ENCODE assay signal across 8 cellular contexts in the genomic region with DNA sequence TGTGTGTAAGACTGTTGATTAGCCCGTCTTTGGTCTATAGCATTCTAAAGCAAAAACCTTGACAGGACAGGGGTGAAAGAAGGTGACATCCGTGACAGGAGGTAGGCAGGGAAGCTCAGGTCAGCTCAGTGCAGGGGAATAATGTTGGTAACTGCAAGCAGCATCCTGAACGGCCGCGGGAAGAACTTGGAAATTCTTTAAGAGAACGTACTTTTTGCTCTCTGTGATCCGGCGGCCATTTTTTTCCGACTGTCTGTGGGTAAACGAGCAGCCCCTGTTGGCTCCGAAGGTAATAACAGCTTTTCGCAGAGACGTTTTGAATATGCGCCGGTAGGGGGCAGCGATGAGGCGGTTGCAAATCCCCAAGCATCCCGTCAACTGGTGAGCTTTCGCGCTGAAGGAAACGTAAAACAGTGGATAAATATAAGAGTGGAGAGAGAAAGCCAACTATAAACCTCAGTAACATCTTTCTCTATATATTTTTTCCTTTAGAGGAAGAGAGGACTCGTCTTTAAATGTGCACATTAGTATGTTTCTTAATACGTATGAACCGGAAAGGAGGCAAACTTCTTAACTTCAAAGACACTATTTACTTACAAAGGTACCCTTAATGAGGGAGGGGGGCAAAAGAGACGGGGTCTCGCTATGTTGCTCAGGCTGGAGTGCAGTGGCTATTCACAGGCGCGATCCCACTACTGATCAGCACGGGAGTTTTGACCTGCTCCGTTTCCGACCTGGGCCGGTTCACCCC. TPM values are rescaled to one million over a fixed set of nuclear protein-coding genes. Genes with fewer than 3 reads are reported as not detected.
A peak's percentile ranks its signal among the peaks of the same experiment; 100 is the strongest.
DNase-seq lines count a peak whose midpoint lies in the region; ATAC-seq, FAIRE-seq and TF ChIP-seq lines count a peak whose summit lies in the region.

No MANE protein-coding gene starts in this region.

- H3K23ac ChIP-seq in neuronal stem cell (ENCODE audit: low read depth, low read length, poor library complexity): no peak overlapping the region

- no peaks in the 10 kb centered on the region for H3K9me3 ChIP-seq in MM.1S (replicated peaks; ENCODE audit: insufficient read depth, low read length)
- H3K9me3 ChIP-seq in neuronal stem cell (replicated peaks in 1 of 2; ENCODE audit: control insufficient read depth in 2 of 2, insufficient read depth in 1 of 2, low read depth in 1 of 2, low read length in 2 of 2): no peaks in the 10 kb centered on the region

- H3K27me3 ChIP-seq in MM.1S (replicated peaks; ENCODE audit: insufficient read depth, low read length): no peaks in the 10 kb centered on the region
- no peaks in the 10 kb centered on the region for H3K27me3 ChIP-seq in neuronal stem cell (ENCODE audit: control insufficient read depth in 3 of 3, insufficient read depth in 3 of 3, low read depth in 1 of 3, low read length in 3 of 3)

- peak; percentile 29 for ATAC-seq in GM21825 (IDR thresholded peaks at IDR 0.05; ENCODE audit: unreplicated experiment)

- H3K14ac ChIP-seq in neuronal stem cell (ENCODE audit: low read length): no peak overlapping the region

- H3K9ac ChIP-seq in MM.1S (ENCODE audit: low read length) (peak overlapping the region; percentile 89), neuronal stem cell (ENCODE audit: low read depth, low read length, poor library complexity) (peak overlapping the region; percentile 85)

- peaks cover 15% of the 10 kb centered on the region for H3F3A ChIP-seq in MM.1S (ENCODE audit: insufficient read depth, low read length)

- peak overlapping the region; percentile 86 for H3K4me3 ChIP-seq in MM.1S (ENCODE audit: low read length)
- peak overlapping the region; percentile 55 to 91 for H3K4me3 ChIP-seq in neuronal stem cell (ENCODE audit: low read length in 2 of 2)

- H4K8ac ChIP-seq in neuronal stem cell (ENCODE audit: low read depth, low read length): no peak overlapping the region

- DNase-seq in D721Med (ENCODE audit: insufficient read length, low spot score) (no peak), MM.1S (peak; percentile 57), SHP77 treated with DMSO at 0.1 percent for 48 hours (lab: John Stamatoyannopoulos, UW) (peak; percentile 68), frontal cortex (ENCODE audit: low spot score in 2 of 2) (peak; percentile 41 to 58), neuronal stem cell (ENCODE audit: low spot score) (peak; percentile 93), stromal cell of bone marrow (ENCODE audit: low read depth) (peak; percentile 63)
- DNase-seq in activated gamma-delta T cell treated with anti-CD3 and anti-CD28 coated beads, Interleukin-2, amount 50 U/mL, for 16 hours (ENCODE audit: low read depth): peak; percentile 79

- H4K20me1 ChIP-seq in MM.1S (ENCODE audit: insufficient read depth, low read length): no peaks in the 10 kb centered on the region

- H3K27ac ChIP-seq in MM.1S (ENCODE audit: low read length) (peak overlapping the region; percentile 93), neuronal stem cell (replicated peaks; ENCODE audit: low read length) (peak overlapping the region; percentile 97)

- FAIRE-seq in D721Med (lab: Jason Lieb, UNC) (no peak), frontal cortex (lab: Jason Lieb, UNC) (no peak)

- H2BK15ac ChIP-seq in neuronal stem cell (ENCODE audit: low read length): no peak overlapping the region

- H3K79me2 ChIP-seq in MM.1S (ENCODE audit: low read length): no peaks in the 10 kb centered on the region

- no peak overlapping the region for H4K91ac ChIP-seq in neuronal stem cell (ENCODE audit: low read depth, low read length, poor library complexity)

- no peak overlapping the region for H2AK5ac ChIP-seq in neuronal stem cell (ENCODE audit: low read depth, low read length)

- H3K79me1 ChIP-seq in neuronal stem cell (ENCODE audit: low read depth, low read length): no peaks in the 10 kb centered on the region

- TF ChIP-seq CTCF in D721Med (IDR thresholded peaks at IDR 0.05; ENCODE audit: insufficient read depth, missing control alignments) (peak; percentile 100), MM.1S (IDR thresholded peaks at IDR 0.05; ENCODE audit: low read length) (peak; percentile 99)

- no peak overlapping the region for H2BK5ac ChIP-seq in neuronal stem cell (ENCODE audit: low read length)

- H3K18ac ChIP-seq in neuronal stem cell (ENCODE audit: low read length): peak overlapping the region; percentile 85

- WGBS in neuronal stem cell (ENCODE audit: extremely low coverage in 2 of 2, insufficient read length in 2 of 2, insufficient replicate concordance in 1 of 2), 2 donors: no CpG with 5 or more reads among the region's 32 CpGs

- no peak overlapping the region for H2BK120ac ChIP-seq in neuronal stem cell (ENCODE audit: low read depth, low read length)

- H2AFZ ChIP-seq in MM.1S (ENCODE audit: low read length) (peak overlapping the region; percentile 89), neuronal stem cell (ENCODE audit: low read length) (peak overlapping the region; percentile 87)

- H2BK12ac ChIP-seq in neuronal stem cell (ENCODE audit: low read length): no peak overlapping the region

- H3K4me1 ChIP-seq in MM.1S (ENCODE audit: low read length): peaks cover 13% of the 10 kb centered on the region; the same call in 1 of the 2 replicates
- peaks cover 0 to 2% of the 10 kb centered on the region in 2 donors for H3K4me1 ChIP-seq in neuronal stem cell (ENCODE audit: control insufficient read depth in 2 of 2, insufficient read depth in 1 of 2, low read depth in 1 of 2, low read length in 2 of 2)

- no peaks in the 10 kb centered on the region for H3K36me3 ChIP-seq in MM.1S (replicated peaks; ENCODE audit: insufficient read depth, low read length)
- H3K36me3 ChIP-seq in neuronal stem cell (replicated peaks in 1 of 2; ENCODE audit: control insufficient read depth in 2 of 2, insufficient read depth in 2 of 2, low read length in 2 of 2): no peaks in the 10 kb centered on the region

- H3K4me2 ChIP-seq in MM.1S (ENCODE audit: low read depth, low read length): peak overlapping the region; percentile 82
- peak overlapping the region; percentile 66 for H3K4me2 ChIP-seq in neuronal stem cell (ENCODE audit: insufficient read depth, low read length, poor library complexity, severe bottlenecking)

- no peak overlapping the region for H3K4ac ChIP-seq in neuronal stem cell (ENCODE audit: low read length)

- H3K9me2 ChIP-seq in MM.1S (replicated peaks; ENCODE audit: insufficient read depth, low read length): no peaks in the 10 kb centered on the region

RNA-seq across cellular contexts. Expression of gene NEMF, which starts 9.5 kb away (rescaled TPM):
- 132 TPM for total RNA-seq in frontal cortex
- 62.0 TPM for polyA plus RNA-seq in neuronal stem cell (2013, experiment 1 of 2)
- polyA plus RNA-seq in neuronal stem cell (2013, experiment 2 of 2): 63.9 TPM

RNA-seq across cellular contexts. Expression of gene ARF6, which starts 30.8 kb away (rescaled TPM):
- total RNA-seq in frontal cortex: 59.1 TPM
- polyA plus RNA-seq in neuronal stem cell (2013, experiment 1 of 2): 26.5 TPM
- 27.2 TPM for polyA plus RNA-seq in neuronal stem cell (2013, experiment 2 of 2)
